Comparison of ENCODE assay signal across 22 cellular contexts in genomic region chr9:5122116-5122515, GRCh38.
"Had no signal": no experiment of that assay in that cellular context is flagged by ENCODE, and none has a peak within 500 bp of the region (broad histone marks: within the 10 kb centered on the region; RNA-seq: fewer than 3 reads in every experiment).

No MANE protein-coding gene starts in this region.

- H3K27me3 ChIP-seq: ovary, suprapubic skin, tibial nerve, uterus had no signal

- H3K4me1 ChIP-seq: left ventricle myocardium inferior, suprapubic skin, tibial nerve, uterus had no signal

- H3K9me3 ChIP-seq: mucosa of descending colon, ovary, suprapubic skin, thoracic aorta, uterus had no signal

- H3K4me3 ChIP-seq: left ventricle myocardium inferior, lung, mucosa of descending colon, ovary, skin epidermis, suprapubic skin, thoracic aorta, tibial nerve, uterus had no signal

- FAIRE-seq: keratinocyte had no signal

- ATAC-seq: mucosa of descending colon; naive thymus-derived CD4-positive, alpha-beta T cell; natural killer cell treated with Interleukin-12 subunit alpha and Interleukin-12 subunit beta and Interleukin-15 and Interleukin-18, amount 100 ng/mL, for 72 hours; right cardiac atrium; sciatic nerve; stimulated activated naive B cell treated with anti-CD40 and anti-IgM and Interleukin-4, amounts not matched to agents 10 μg/mL and 1 μg/mL and 100 μg/mL, for 72 hours had no signal

- H3K27ac ChIP-seq: left ventricle myocardium inferior, ovary, skin epidermis, suprapubic skin, thoracic aorta, tibial nerve, uterus had no signal

- DNase-seq: hippocampal formation; left ventricle myocardium inferior; midbrain; mucosa of descending colon; naive thymus-derived CD4-positive, alpha-beta T cell; ovary; retina; right cardiac atrium; stimulated activated CD4-positive, alpha-beta T cell treated with anti-CD3 and anti-CD28 coated beads, Interleukin-12 subunit alpha, Interleukin-12 subunit beta, amount 100 ng/mL, for 4 hours; stimulated activated CD4-positive, alpha-beta T cell treated with anti-CD3 and anti-CD28 coated beads, Interleukin-15, amount 100 ng/mL, for 24 hours; stimulated activated CD4-positive, alpha-beta T cell treated with anti-CD3 and anti-CD28 coated beads, Interleukin-2, amount 100 ng/mL, for 24 hours; stimulated activated CD4-positive, alpha-beta T cell treated with anti-CD3 and anti-CD28 coated beads, Interleukin-4, amount 100 ng/mL, for 1 hour; stimulated activated naive B cell treated with anti-CD40 and anti-IgM and Interleukin-4, amounts not matched to agents 10 μg/mL and 1 μg/mL and 100 μg/mL, for 72 hours; uterus had no signal

- H3K36me3 ChIP-seq: ovary, uterus had no signal
